Comparison of ENCODE assay signal across 23 cellular contexts in the genomic region with DNA sequence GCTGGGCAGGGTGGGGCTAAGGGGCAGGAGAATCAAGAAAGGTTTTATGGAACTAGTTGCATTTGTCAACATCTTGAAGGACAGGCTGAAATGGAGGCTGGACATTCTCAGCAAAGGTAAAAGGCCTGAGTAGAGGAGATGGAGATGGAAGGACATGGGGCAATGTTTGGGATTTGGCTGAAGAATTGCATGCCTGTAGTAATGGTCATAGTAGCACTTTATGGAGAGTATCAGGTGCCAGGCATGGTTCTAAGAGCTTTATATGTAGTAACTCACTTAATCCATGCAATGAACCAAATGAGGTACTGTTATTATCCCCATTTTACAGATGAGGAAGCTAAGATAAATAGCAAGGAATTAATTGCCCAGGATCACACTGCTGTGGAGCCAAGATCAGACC. TPM values are rescaled to one million over a fixed set of nuclear protein-coding genes. Genes with fewer than 3 reads are reported as not detected.
A peak's percentile ranks its signal among the peaks of the same experiment; 100 is the strongest.
DNase-seq lines count a peak whose midpoint lies in the region; ATAC-seq and TF ChIP-seq lines count a peak whose summit lies in the region.
"Had no signal": no experiment of that assay in that cellular context is flagged by ENCODE, and none has a peak within 500 bp of the region (broad histone marks: within the 10 kb centered on the region; RNA-seq: fewer than 3 reads in every experiment).

No MANE protein-coding gene starts in this region.

- no peak for DNase-seq in stimulated activated naive CD8-positive, alpha-beta T cell treated with anti-CD3 and anti-CD28 coated beads, Interleukin-15, Interleukin-2, amounts not matched to agents 100 U/mL and 50 U/mL, for 24 hours
- no peak for DNase-seq in naive thymus-derived CD8-positive, alpha-beta T cell
- DNase-seq in PC-9, result no peak
- no peak for DNase-seq in activated CD4-positive, alpha-beta memory T cell treated with anti-CD3 and anti-CD28 coated beads, Interleukin-2, amount 10 ng/mL, durations not matched to agents 7 days and 5 days
- DNase-seq: DND-41, GM23248, H9, HFFc6, MG63, NCI-H1417, NCI-H1694 treated with DMSO at 0.1 percent for 48 hours, NCI-H2081 treated with DMSO at 0.1 percent for 48 hours, NCI-H2171 treated with DMSO at 0.1 percent for 48 hours, NCI-H526, Right ventricle myocardium superior had no signal

- no peak for ATAC-seq in stimulated activated naive CD8-positive, alpha-beta T cell treated with anti-CD3 and anti-CD28 coated beads, Interleukin-15, Interleukin-2, amounts not matched to agents 100 U/mL and 50 U/mL, for 24 hours
- ATAC-seq in naive thymus-derived CD8-positive, alpha-beta T cell, result no peak
- ATAC-seq in HG03432 (IDR thresholded peaks at IDR 0.05; ENCODE audit: unreplicated experiment), result no peak
- ATAC-seq: GM12878, HepG2, K562 had no signal

- no peak overlapping the region for H2AFZ ChIP-seq in PC-9
- H2AFZ ChIP-seq: GM23248 had no signal

- peaks cover 7% of the 10 kb centered on the region for H3K9me3 Mint-ChIP-seq in stimulated activated naive CD8-positive, alpha-beta T cell treated with anti-CD3 and anti-CD28 coated beads, Interleukin-15, Interleukin-2, amounts not matched to agents 100 ng/mL and 50 ng/mL, for 24 hours
- H3K9me3 Mint-ChIP-seq in naive thymus-derived CD8-positive, alpha-beta T cell, result peaks cover 0 to 2% (median 0%) of the 10 kb centered on the region in 9 donors
- peaks cover 9% of the 10 kb centered on the region for H3K9me3 Mint-ChIP-seq in activated CD4-positive, alpha-beta memory T cell treated with anti-CD3 and anti-CD28 coated beads, Interleukin-2, amount 10 ng/mL, durations not matched to agents 7 days and 5 days
- H3K9me3 Mint-ChIP-seq: H9, HFFc6 had no signal

- H3K79me2 ChIP-seq in PC-9 (ENCODE audit: low read depth), result no peaks in the 10 kb centered on the region

- H3F3A ChIP-seq in PC-9 (ENCODE audit: insufficient read depth, low read depth), result no peaks in the 10 kb centered on the region

- no peaks in the 10 kb centered on the region for H3K27me3 ChIP-seq in PC-9 (ENCODE audit: insufficient read depth, low read depth)
- H3K27me3 ChIP-seq: MG63 had no signal

- POLR2A ChIA-PET in naive thymus-derived CD8-positive, alpha-beta T cell (lab: Charles Lee), result no interaction called here
- POLR2A ChIA-PET in PC-9 (lab: Charles Lee; ENCODE audit: unreplicated experiment), result no interaction called here
- POLR2A ChIA-PET in activated CD4-positive, alpha-beta memory T cell treated with anti-CD3 and anti-CD28 coated beads, Interleukin-2, amount 10 ng/mL, durations not matched to agents 7 days and 5 days (lab: Charles Lee), result interaction anchor here (1.1 to 1.3 kb wide), 2 partner anchors 10 to 15 kb away, joined by 3 read pairs; no protein-coding TSS in a partner anchor

- H3K27ac ChIP-seq in angular gyrus (ENCODE audit: low read depth, low read length), result peak overlapping the region; percentile 29
- no peak overlapping the region for H3K27ac ChIP-seq in PC-9
- H3K27ac ChIP-seq: GM23248, HL-60 had no signal

- no peak overlapping the region for H3K4me2 ChIP-seq in PC-9

- no peak overlapping the region for H3K4me3 ChIP-seq in PC-9
- H3K4me3 ChIP-seq: GM12878, GM23248, K562, MG63 had no signal

- H3K4me3 Mint-ChIP-seq in stimulated activated naive CD8-positive, alpha-beta T cell treated with anti-CD3 and anti-CD28 coated beads, Interleukin-15, Interleukin-2, amounts not matched to agents 100 ng/mL and 50 ng/mL, for 24 hours, result no peak overlapping the region
- peak overlapping the region in 4 of 10 donors; percentile 6 to 57 (median 19) for H3K4me3 Mint-ChIP-seq in naive thymus-derived CD8-positive, alpha-beta T cell
- no peak overlapping the region for H3K4me3 Mint-ChIP-seq in activated CD4-positive, alpha-beta memory T cell treated with anti-CD3 and anti-CD28 coated beads, Interleukin-2, amount 10 ng/mL, durations not matched to agents 7 days and 5 days
- H3K4me3 Mint-ChIP-seq: CD14-positive monocyte, H9, HFFc6 had no signal

- CTCF ChIA-PET in PC-9 (lab: Charles Lee), result no interaction called here
- CTCF ChIA-PET in activated CD4-positive, alpha-beta memory T cell treated with anti-CD3 and anti-CD28 coated beads, Interleukin-2, amount 10 ng/mL, durations not matched to agents 7 days and 5 days (lab: Charles Lee), result interaction anchor here (1.0 to 1.3 kb wide), 2 partner anchors 10 to 17 kb away, joined by 3 to 5 read pairs; no protein-coding TSS in a partner anchor

- H3K4me1 Mint-ChIP-seq in stimulated activated naive CD8-positive, alpha-beta T cell treated with anti-CD3 and anti-CD28 coated beads, Interleukin-15, Interleukin-2, amounts not matched to agents 100 ng/mL and 50 ng/mL, for 24 hours (ENCODE audit: low read depth), result peaks cover 28% of the 10 kb centered on the region
- peaks cover 17 to 78% (median 68%) of the 10 kb centered on the region in 4 donors for H3K4me1 Mint-ChIP-seq in naive thymus-derived CD8-positive, alpha-beta T cell
- peaks cover 60% of the 10 kb centered on the region for H3K4me1 Mint-ChIP-seq in activated CD4-positive, alpha-beta memory T cell treated with anti-CD3 and anti-CD28 coated beads, Interleukin-2, amount 10 ng/mL, durations not matched to agents 7 days and 5 days

- peaks cover 16% of the 10 kb centered on the region for H3K36me3 Mint-ChIP-seq in stimulated activated naive CD8-positive, alpha-beta T cell treated with anti-CD3 and anti-CD28 coated beads, Interleukin-15, Interleukin-2, amounts not matched to agents 100 ng/mL and 50 ng/mL, for 24 hours (ENCODE audit: low read depth)
- H3K36me3 Mint-ChIP-seq in naive thymus-derived CD8-positive, alpha-beta T cell, result peaks cover 0 to 5% (median 0%) of the 10 kb centered on the region in 3 donors
- peaks cover 29% of the 10 kb centered on the region for H3K36me3 Mint-ChIP-seq in activated CD4-positive, alpha-beta memory T cell treated with anti-CD3 and anti-CD28 coated beads, Interleukin-2, amount 10 ng/mL, durations not matched to agents 7 days and 5 days (ENCODE audit: low read depth)

- H3K36me3 ChIP-seq in PC-9 (ENCODE audit: low read depth), result no peaks in the 10 kb centered on the region
- H3K36me3 ChIP-seq: MG63 had no signal

- no peaks in the 10 kb centered on the region for H3K27me3 Mint-ChIP-seq in stimulated activated naive CD8-positive, alpha-beta T cell treated with anti-CD3 and anti-CD28 coated beads, Interleukin-15, Interleukin-2, amounts not matched to agents 100 ng/mL and 50 ng/mL, for 24 hours
- H3K27me3 Mint-ChIP-seq in naive thymus-derived CD8-positive, alpha-beta T cell, result peaks cover 0 to 2% (median 0%) of the 10 kb centered on the region in 5 donors
- no peaks in the 10 kb centered on the region for H3K27me3 Mint-ChIP-seq in activated CD4-positive, alpha-beta memory T cell treated with anti-CD3 and anti-CD28 coated beads, Interleukin-2, amount 10 ng/mL, durations not matched to agents 7 days and 5 days

- no peak for TF ChIP-seq CTCF in PC-9 (conservative IDR thresholded peaks at IDR 0.05)

- H3K9me3 ChIP-seq in PC-9 (ENCODE audit: insufficient read depth, low read depth), result no peaks in the 10 kb centered on the region
- H3K9me3 ChIP-seq: MG63 had no signal

- intact Hi-C loops in PC-9 (cut with micrococcal nuclease; ENCODE audit: unreplicated experiment), result no loop called here

- H4K20me1 ChIP-seq in PC-9 (ENCODE audit: insufficient read depth), result no peaks in the 10 kb centered on the region

- H3K4me1 ChIP-seq in PC-9 (replicated peaks; ENCODE audit: insufficient read depth), result no peaks in the 10 kb centered on the region

- peak overlapping the region; percentile 62 for H3K27ac Mint-ChIP-seq in stimulated activated naive CD8-positive, alpha-beta T cell treated with anti-CD3 and anti-CD28 coated beads, Interleukin-15, Interleukin-2, amounts not matched to agents 100 ng/mL and 50 ng/mL, for 24 hours
- H3K27ac Mint-ChIP-seq in naive thymus-derived CD8-positive, alpha-beta T cell, result peak overlapping the region in 7 of 10 donors; percentile 26 to 83 (median 61)
- H3K27ac Mint-ChIP-seq in activated CD4-positive, alpha-beta memory T cell treated with anti-CD3 and anti-CD28 coated beads, Interleukin-2, amount 10 ng/mL, durations not matched to agents 7 days and 5 days, result no peak overlapping the region
- H3K27ac Mint-ChIP-seq: H9, HFFc6 had no signal

- BruUV-seq in PC-9 (replicated peaks; lab: Mats Ljungman, UMichigan), result no TSS peak

- H3K9me2 ChIP-seq in PC-9 (ENCODE audit: insufficient read depth), result no peaks in the 10 kb centered on the region

RNA-seq across cellular contexts. Expression of gene BMAL1, which starts 23.9 kb away (rescaled TPM):
- 10 to 100 TPM; 93.6 to 93.8 TPM for total RNA-seq in naive thymus-derived CD8-positive, alpha-beta T cell
- polyA plus RNA-seq in naive thymus-derived CD8-positive, alpha-beta T cell, result 10 to 100 TPM in 2 of 3 donors, 1 to 10 TPM in 1; 9.6 to 14.0 (median 12.3) TPM
- 11.4 and 15.0 TPM in 2 replicates for total RNA-seq in PC-9 (2021)
- total RNA-seq in activated CD4-positive, alpha-beta memory T cell treated with anti-CD3 and anti-CD28 coated beads, Interleukin-2, amount 10 ng/mL, durations not matched to agents 7 days and 5 days, result 10 to 100 TPM; 36.0 to 41.0 TPM
